In the genomic region with DNA sequence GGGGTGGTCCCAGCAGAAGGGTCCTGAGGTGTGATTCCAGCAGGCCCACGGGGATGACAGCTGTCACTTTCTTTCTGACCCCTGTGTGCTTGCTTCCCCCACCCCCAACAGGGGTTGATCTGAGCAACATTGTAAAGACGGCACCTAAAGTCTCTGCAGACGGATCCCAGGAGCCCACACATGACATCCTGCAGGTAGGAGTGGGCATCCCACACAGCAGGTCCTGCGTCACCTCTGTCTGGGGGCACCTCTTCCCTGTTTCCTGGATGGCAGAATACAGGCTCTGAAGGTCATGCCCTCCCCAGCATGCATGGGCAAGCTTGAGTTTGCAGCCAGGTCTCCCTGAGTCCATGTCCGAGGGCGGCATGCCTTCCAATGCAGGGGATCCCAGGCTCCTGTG, we compare ENCODE assay signal across 7 cellular contexts.
"Had no signal": no experiment of that assay in that cellular context is flagged by ENCODE, and none has a peak within 500 bp of the region (broad histone marks: within the 10 kb centered on the region; RNA-seq: fewer than 3 reads in every experiment).

No MANE protein-coding gene starts in this region.

- FAIRE-seq: H1, H54, HepG2 had no signal

- H2AFZ ChIP-seq: GM23338 had no signal

- H3K27ac ChIP-seq: HL-60 had no signal

- H3K4me3 ChIP-seq: GM23338 had no signal

- DNase-seq: H9, HCEC 1CT had no signal

- H3K4me2 ChIP-seq: GM23338 had no signal

- ATAC-seq: GM23338, HepG2 had no signal
